ENCODE assay signal across 21 cellular contexts in the genomic region with DNA sequence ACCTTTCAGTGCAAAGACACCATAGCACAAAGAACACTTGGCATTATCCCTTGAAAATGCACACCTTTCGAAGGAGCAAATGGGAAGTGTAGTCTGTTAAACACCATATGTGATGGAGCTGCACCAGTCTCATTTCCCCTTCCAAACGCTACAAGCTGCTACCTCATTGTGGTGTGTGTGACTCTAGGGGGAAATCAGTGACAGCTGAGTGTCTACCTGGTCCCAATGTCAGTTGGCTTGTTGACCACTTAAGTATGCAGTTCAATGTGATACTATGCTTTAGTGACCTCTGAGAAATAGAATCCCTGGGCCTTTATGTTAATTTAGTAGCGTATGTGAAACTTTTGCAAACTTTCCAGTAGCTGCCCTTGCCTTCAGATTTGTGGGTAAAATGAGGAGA.
"Had no signal": no experiment of that assay in that cellular context is flagged by ENCODE, and none has a peak within 500 bp of the region (broad histone marks: within the 10 kb centered on the region; RNA-seq: fewer than 3 reads in every experiment).

No MANE protein-coding gene starts in this region.

- H3K27ac ChIP-seq: colonic mucosa, foreskin keratinocyte, heart left ventricle, neural progenitor cell, ovary, right atrium auricular region, sigmoid colon, skin epidermis had no signal

- H3K4me1 ChIP-seq: colonic mucosa, foreskin keratinocyte, heart left ventricle, right atrium auricular region, sigmoid colon had no signal

- H3K9me3 ChIP-seq: colonic mucosa, heart left ventricle, mucosa of descending colon, ovary, right atrium auricular region, sigmoid colon had no signal

- H3K9me3 Mint-ChIP-seq: endodermal cell, natural killer cell, neural progenitor cell had no signal

- H3K36me3 ChIP-seq: colonic mucosa, heart left ventricle, neural progenitor cell, ovary, right atrium auricular region, sigmoid colon had no signal

- H3K4me3 Mint-ChIP-seq: endodermal cell, natural killer cell, neural progenitor cell had no signal

- H3K27me3 ChIP-seq: colonic mucosa, heart left ventricle, neural progenitor cell, ovary, right atrium auricular region, sigmoid colon had no signal

- H3K27ac Mint-ChIP-seq: endodermal cell, natural killer cell, neural progenitor cell had no signal

- DNase-seq: colonic mucosa; dermis blood vessel endothelial cell; endodermal cell; erythroblast; foreskin keratinocyte; heart left ventricle; hippocampal formation; kidney glomerular epithelial cell; mammary epithelial cell; mucosa of descending colon; natural killer cell; nucleus accumbens; ovary; sigmoid colon; stimulated activated CD4-positive, alpha-beta T cell treated with anti-CD3 and anti-CD28 coated beads, Interleukin-2, amount 100 ng/mL, for 24 hours; stimulated activated CD4-positive, alpha-beta T cell treated with anti-CD3 and anti-CD28 coated beads, Interleukin-4, amount 100 ng/mL, for 4 hours; stimulated activated naive CD4-positive, alpha-beta T cell treated with Interleukin-2 at 50 U/mL for 16 hours; trophoblast cell had no signal

- H3K36me3 Mint-ChIP-seq: natural killer cell, neural progenitor cell had no signal

- H3K4me3 ChIP-seq: colonic mucosa, heart left ventricle, mucosa of descending colon, neural progenitor cell, ovary, right atrium auricular region, sigmoid colon, skin epidermis had no signal

- ATAC-seq: foreskin keratinocyte, heart left ventricle, mucosa of descending colon, natural killer cell had no signal
